8 cellular contexts compared by ENCODE assay signal in the genomic region with DNA sequence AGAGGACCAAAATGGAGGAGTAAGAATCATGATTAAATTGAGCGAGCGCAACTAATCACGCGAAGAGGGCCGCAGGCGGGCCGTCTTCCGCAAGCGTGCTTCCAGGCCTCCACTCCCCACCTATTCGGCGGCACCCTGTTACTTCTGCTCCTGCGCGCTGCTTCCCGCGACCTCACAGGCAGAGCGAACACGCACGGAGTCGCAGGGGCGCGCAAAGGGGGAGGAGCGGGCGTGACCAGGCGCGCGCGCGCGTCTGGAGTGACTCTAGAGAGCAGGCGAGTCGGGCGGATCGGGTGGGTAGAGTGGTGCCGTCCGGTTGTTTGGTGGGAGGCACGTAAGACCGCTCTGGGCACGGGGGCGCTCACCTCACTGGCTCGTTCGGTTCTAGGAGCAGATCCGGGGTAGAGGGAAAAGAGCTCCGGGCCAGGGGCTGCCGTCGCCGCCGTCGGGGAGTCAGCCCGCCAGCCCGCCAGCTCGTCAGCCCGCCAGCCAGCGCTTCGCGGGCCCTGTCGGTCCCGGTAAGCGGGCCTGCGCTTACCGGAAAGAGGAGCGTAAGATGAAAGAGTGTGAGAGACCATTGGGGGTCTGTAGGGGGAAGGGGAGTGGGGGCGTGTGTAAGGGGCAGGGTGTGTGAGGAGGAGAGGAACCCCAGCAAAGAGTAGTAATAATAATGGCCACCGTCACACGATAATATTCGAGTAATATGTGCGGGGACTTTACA. TPM values are rescaled to one million over a fixed set of nuclear protein-coding genes. Genes with fewer than 3 reads are reported as not detected.
DNase-seq lines count a peak whose midpoint lies in the region; ATAC-seq and TF ChIP-seq lines count a peak whose summit lies in the region.

TSS of gene CNOT8 (plus strand) at position 377 of the 721 bp plus-strand sequence. CDS start 4,652 bp downstream, outside the sequence.

- no peaks in the 10 kb centered on the region for H3K9me3 Mint-ChIP-seq in activated B cell treated with CpG ODN at 0.5 μM for 24 hours

- H3K27me3 Mint-ChIP-seq in activated B cell treated with CpG ODN at 0.5 μM for 24 hours, result no peaks in the 10 kb centered on the region

- peak; percentile 91 for DNase-seq in AG08395 (ENCODE audit: low spot score)
- peak; percentile 98 for DNase-seq in NCI-H345 (lab: John Stamatoyannopoulos, UW)
- DNase-seq in activated B cell treated with CpG ODN at 0.5 μM for 24 hours, result peak; percentile 97
- peak; percentile 22 to 99 (median 97) for DNase-seq in caudate nucleus (lab: John Stamatoyannopoulos, UW)
- peak; percentile 97 for DNase-seq in inferior parietal cortex (ENCODE audit: extremely low spot score)
- peak; percentile 95 to 96 for DNase-seq in stimulated activated CD4-positive, alpha-beta T cell treated with anti-CD3 and anti-CD28 coated beads, Interleukin-12 subunit alpha, Interleukin-12 subunit beta, amount 100 ng/mL, for 24 hours (ENCODE audit: low read depth in 2 of 2)

- intact Hi-C loops in activated B cell treated with CpG ODN at 0.5 μM for 24 hours (cut with micrococcal nuclease), result loop anchor here (1.0 to 5.0 kb wide), 9 partner anchors 46 to 1544 kb away; partner anchors contain the start of genes FAM114A2, GALNT10, LARP1 and MFAP3

- H3K4me3 Mint-ChIP-seq in activated B cell treated with CpG ODN at 0.5 μM for 24 hours, result peak within 1 kb of the TSS; percentile 91

- no peak for TF ChIP-seq CTCF in activated B cell treated with CpG ODN at 0.5 μM for 24 hours (IDR thresholded peaks at IDR 0.05)

- POLR2A ChIA-PET in activated B cell treated with CpG ODN at 0.5 μM for 24 hours (lab: Charles Lee), result interaction anchor here (0.6 to 2.9 kb wide), 13 partner anchors 10 to 820 kb away, joined by 3 to 18 read pairs (median 4); partner anchors contain the start of genes FAM114A2, GEMIN5 and MFAP3

- CTCF ChIA-PET in activated B cell treated with CpG ODN at 0.5 μM for 24 hours (lab: Charles Lee), result interaction anchor here (2.2 kb wide), 1 partner anchor 208 kb away, joined by 8 read pairs; no protein-coding TSS in a partner anchor

- peak; percentile 74 for ATAC-seq in HG03196 (IDR thresholded peaks at IDR 0.05; ENCODE audit: unreplicated experiment)
- ATAC-seq in activated B cell treated with CpG ODN at 0.5 μM for 24 hours (ENCODE audit: low read depth), result peak; percentile 81

- peak within 1 kb of the TSS; percentile 99 for H3K27ac ChIP-seq in caudate nucleus (ENCODE audit: low read depth, low read length)

- peak; percentile 91 for TF ChIP-seq POLR2A in GM18951 (IDR thresholded peaks at IDR 0.05; ENCODE audit: extremely low read depth, insufficient read depth, insufficient read length)

- in situ Hi-C loops in GM18951 (cut with MboI; ENCODE audit: low sequenced_read_pairs, unreplicated experiment), result no loop called here

- H3K4me1 Mint-ChIP-seq in activated B cell treated with CpG ODN at 0.5 μM for 24 hours, result peaks cover 49% of the 10 kb centered on the region

- peaks cover 32% of the 10 kb centered on the region for H3K36me3 Mint-ChIP-seq in activated B cell treated with CpG ODN at 0.5 μM for 24 hours (ENCODE audit: low read depth)

- H3K27ac Mint-ChIP-seq in activated B cell treated with CpG ODN at 0.5 μM for 24 hours, result peak within 1 kb of the TSS; percentile 97

RNA-seq across cellular contexts. Expression of gene CNOT8, which starts in this region (rescaled TPM):
- total RNA-seq in activated B cell treated with CpG ODN at 0.5 μM for 24 hours, result 48.6 and 57.3 TPM in 2 replicates

Comparison
In these comparisons a context has a peak if more than half of its experiments do, and no peak if none do; other contexts are left out.
1. Peak in every context shown above with its lines: DNase-seq, ATAC-seq and H3K27ac ChIP-seq.